ENCODE assay signal across 8 cellular contexts in the genomic region with DNA sequence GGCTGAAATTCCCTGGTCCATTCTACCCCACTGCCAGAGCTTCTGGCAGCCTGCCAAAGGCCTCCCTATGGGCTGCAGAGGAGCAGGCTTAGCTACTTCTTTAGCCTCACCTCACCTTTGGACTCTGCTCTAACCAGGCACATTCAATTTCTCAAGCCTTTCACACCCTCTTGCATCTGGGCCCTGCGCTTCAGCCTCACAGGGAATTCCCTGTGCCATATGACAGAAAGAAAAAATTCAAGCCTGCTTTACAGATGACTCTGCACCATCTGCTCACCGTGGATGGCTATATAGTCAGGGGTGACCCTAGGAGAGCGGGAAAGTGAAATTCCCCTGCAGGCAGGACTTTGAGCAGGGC.
DNase-seq lines count a peak whose midpoint lies in the region; ATAC-seq, FAIRE-seq and TF ChIP-seq lines count a peak whose summit lies in the region.

No MANE protein-coding gene starts in this region.

- H3K9me2 ChIP-seq in OCI-LY7 (ENCODE audit: insufficient read depth, low read length), result no peaks in the 10 kb centered on the region

- peaks cover 25% of the 10 kb centered on the region for H3K4me1 Mint-ChIP-seq in stimulated activated effector memory CD8-positive, alpha-beta T cell treated with anti-CD3 and anti-CD28 coated beads, Interleukin-12 subunit alpha, Interleukin-12 subunit beta, amount 100 ng/mL, for 72 hours

- H3K36me3 Mint-ChIP-seq in stimulated activated effector memory CD8-positive, alpha-beta T cell treated with anti-CD3 and anti-CD28 coated beads, Interleukin-12 subunit alpha, Interleukin-12 subunit beta, amount 100 ng/mL, for 72 hours, result no peaks in the 10 kb centered on the region

- H3K4me3 Mint-ChIP-seq in stimulated activated effector memory CD8-positive, alpha-beta T cell treated with anti-CD3 and anti-CD28 coated beads, Interleukin-12 subunit alpha, Interleukin-12 subunit beta, amount 100 ng/mL, for 72 hours, result peak overlapping the region; percentile 31

- H3K27ac Mint-ChIP-seq in stimulated activated effector memory CD8-positive, alpha-beta T cell treated with anti-CD3 and anti-CD28 coated beads, Interleukin-12 subunit alpha, Interleukin-12 subunit beta, amount 100 ng/mL, for 72 hours, result peak overlapping the region; percentile 23

- TF ChIP-seq CTCF in astrocyte of the spinal cord (IDR thresholded peaks at IDR 0.05; ENCODE audit: low read depth, low read length), result no peak
- no peak for TF ChIP-seq CTCF in kidney (IDR thresholded peaks at IDR 0.05; ENCODE audit: borderline replicate concordance, extremely low read depth, insufficient read depth)
- no peak for TF ChIP-seq CTCF in OCI-LY7 (conservative IDR thresholded peaks at IDR 0.05; ENCODE audit: low read length)

- no peaks in the 10 kb centered on the region for H4K20me1 ChIP-seq in OCI-LY7 (ENCODE audit: insufficient read depth, low read length)

- intact Hi-C loops in kidney (cut with DNase I) (no loop called here), OCI-LY7 (cut with micrococcal nuclease; ENCODE audit: unreplicated experiment) (no loop called here)

- BruUV-seq in OCI-LY7 (replicated peaks; lab: Mats Ljungman, UMichigan), result no TSS peak

- H3K9me3 ChIP-seq in kidney (ENCODE audit: control insufficient read depth in 1 of 2, low read length in 2 of 2), result peaks cover 0 to 11% of the 10 kb centered on the region in 2 donors
- peaks cover 15% of the 10 kb centered on the region for H3K9me3 ChIP-seq in OCI-LY7 (ENCODE audit: low read length)

- H3K36me3 ChIP-seq in kidney (ENCODE audit: control insufficient read depth in 1 of 2, insufficient read depth in 2 of 2, low read length in 2 of 2), result no peaks in the 10 kb centered on the region
- no peaks in the 10 kb centered on the region for H3K36me3 ChIP-seq in OCI-LY7 (ENCODE audit: insufficient read depth, low read length)

- H3K4me1 ChIP-seq in kidney (ENCODE audit: control insufficient read depth in 1 of 2, insufficient read depth in 1 of 2, low read depth in 1 of 2, low read length in 2 of 2) (no peaks in the 10 kb centered on the region), OCI-LY7 (ENCODE audit: insufficient read depth, low read length, poor library complexity, severe bottlenecking) (no peaks in the 10 kb centered on the region)

- H3K79me2 ChIP-seq in OCI-LY7 (ENCODE audit: insufficient read depth, low read depth, low read length), result no peaks in the 10 kb centered on the region

- ATAC-seq in HG03342 (IDR thresholded peaks at IDR 0.05; ENCODE audit: unreplicated experiment), result peak; percentile 73
- ATAC-seq in stimulated activated effector memory CD8-positive, alpha-beta T cell treated with anti-CD3 and anti-CD28 coated beads, Interleukin-12 subunit alpha, Interleukin-12 subunit beta, amount 100 ng/mL, for 72 hours, result peak; percentile 41

- H3K4me3 ChIP-seq in astrocyte of the spinal cord (ENCODE audit: low read depth, low read length) (no peak overlapping the region), kidney (ENCODE audit: low read length in 2 of 2) (no peak overlapping the region), OCI-LY7 (ENCODE audit: low read depth, low read length, poor library complexity, severe bottlenecking) (no peak overlapping the region)

- H2AFZ ChIP-seq in OCI-LY7 (ENCODE audit: low read length), result no peak overlapping the region

- POLR2A ChIA-PET in OCI-LY7 (lab: Charles Lee), result interaction anchor here (0.6 kb wide), 1 partner anchor 74 kb away, joined by 4 read pairs; no protein-coding TSS in a partner anchor

- DNase-seq in NCI-H2196 (lab: John Stamatoyannopoulos, UW; ENCODE audit: unreplicated experiment), result peak; percentile 12
- no peak for DNase-seq in NCI-H2196 treated with DMSO at 0.1 percent for 48 hours (lab: John Stamatoyannopoulos, UW; ENCODE audit: unreplicated experiment)
- peak; percentile 48 for DNase-seq in astrocyte of the spinal cord (ENCODE audit: low read depth, low spot score)
- no peak for DNase-seq in stimulated activated effector memory CD8-positive, alpha-beta T cell treated with anti-CD3 and anti-CD28 coated beads, Interleukin-12 subunit alpha, Interleukin-12 subunit beta, amount 100 ng/mL, for 72 hours (ENCODE audit: low spot score in 2 of 2)
- no peak for DNase-seq in kidney
- DNase-seq in HCEC 1CT, result no peak
- no peak for DNase-seq in OCI-LY7 (ENCODE audit: low spot score)

- no peak for FAIRE-seq in kidney (lab: Jason Lieb, UNC)

- H3K4me2 ChIP-seq in OCI-LY7 (ENCODE audit: low read length), result no peak overlapping the region

- in situ Hi-C loops in astrocyte of the spinal cord (cut with HindIII; ENCODE audit: low sequenced_read_pairs), result no loop called here

- CTCF ChIA-PET in OCI-LY7 (lab: Charles Lee; ENCODE audit: unreplicated experiment), result no interaction called here

- no peak overlapping the region for H3K9ac ChIP-seq in kidney (ENCODE audit: low read length in 2 of 2)

- H3K27ac ChIP-seq in kidney (ENCODE audit: low read depth in 2 of 2, low read length in 2 of 2), result peak overlapping the region in 1 of 2 donors; percentile 5
- no peak overlapping the region for H3K27ac ChIP-seq in OCI-LY7 (ENCODE audit: low read depth, low read length, poor library complexity, severe bottlenecking)

- H3K9me3 Mint-ChIP-seq in stimulated activated effector memory CD8-positive, alpha-beta T cell treated with anti-CD3 and anti-CD28 coated beads, Interleukin-12 subunit alpha, Interleukin-12 subunit beta, amount 100 ng/mL, for 72 hours, result peaks cover 24% of the 10 kb centered on the region

Comparison
In these comparisons a context has a peak if more than half of its experiments do, and no peak if none do; other contexts are left out.
1. DNase-seq: peak in NCI-H2196 (single experiment) and astrocyte of the spinal cord (single experiment); none in NCI-H2196 treated with DMSO at 0.1 percent for 48 hours (single experiment), stimulated activated effector memory CD8-positive, alpha-beta T cell treated with anti-CD3 and anti-CD28 coated beads, Interleukin-12 subunit alpha, Interleukin-12 subunit beta, amount 100 ng/mL, for 72 hours (0 of 2), kidney (single experiment), HCEC 1CT (single experiment) and OCI-LY7 (single experiment).